8 cellular contexts compared by ENCODE assay signal in genomic region chr21:36419996-36420395, GRCh38. TPM values are rescaled to one million over a fixed set of nuclear protein-coding genes. Genes with fewer than 3 reads are reported as not detected.
DNase-seq lines count a peak whose midpoint lies in the region; ATAC-seq and TF ChIP-seq lines count a peak whose summit lies in the region.

No MANE protein-coding gene starts in this region.

- H3K36me3 Mint-ChIP-seq in natural killer cell, result peaks cover 6% of the 10 kb centered on the region

- no peaks in the 10 kb centered on the region for H3K27me3 Mint-ChIP-seq in natural killer cell (ENCODE audit: low read depth in 2 of 2)

- no peak for TF ChIP-seq POLR2A in thyroid gland (IDR thresholded peaks at IDR 0.05)

- H3K36me3 ChIP-seq in DOHH2 (ENCODE audit: control insufficient read depth, low read length) (peaks cover 18% of the 10 kb centered on the region), thyroid gland (no peaks in the 10 kb centered on the region)

- H3K27me3 ChIP-seq in DOHH2 (ENCODE audit: control insufficient read depth, low read length), result no peaks in the 10 kb centered on the region
- no peaks in the 10 kb centered on the region for H3K27me3 ChIP-seq in thyroid gland

- H3K4me2 ChIP-seq in DOHH2 (ENCODE audit: low read length), result no peak overlapping the region

- peak; percentile 78 for TF ChIP-seq CTCF in DOHH2 (IDR thresholded peaks at IDR 0.05; ENCODE audit: low read depth, low read length, poor library complexity, severe bottlenecking)
- TF ChIP-seq CTCF in natural killer cell (IDR thresholded peaks at IDR 0.05), result peak; percentile 71
- TF ChIP-seq CTCF in thyroid gland (IDR thresholded peaks at IDR 0.05), result peak in 5 of 6 experiments; percentile 56 to 80 (median 66)

- no peak overlapping the region for H3K4me3 Mint-ChIP-seq in natural killer cell

- no peaks in the 10 kb centered on the region for H3K79me2 ChIP-seq in DOHH2 (ENCODE audit: control insufficient read depth, low read length)

- no peaks in the 10 kb centered on the region for H3K4me1 ChIP-seq in DOHH2 (ENCODE audit: control insufficient read depth, low read length)
- no peaks in the 10 kb centered on the region for H3K4me1 ChIP-seq in thyroid gland

- intact Hi-C loops in natural killer cell (cut with micrococcal nuclease), result loop anchor here (1.0 to 5.0 kb wide), 2 partner anchors 169 to 507 kb away; no protein-coding TSS in a partner anchor
- intact Hi-C loops in thyroid gland (cut with DNase I), result no loop called here

- H3K9me3 ChIP-seq in DOHH2 (ENCODE audit: control insufficient read depth, insufficient read depth, low read length) (no peaks in the 10 kb centered on the region), thyroid gland (no peaks in the 10 kb centered on the region)

- peak; percentile 63 for ATAC-seq in HG03442 (IDR thresholded peaks at IDR 0.05; ENCODE audit: unreplicated experiment)
- peak; percentile 60 to 85 (median 84) for ATAC-seq in natural killer cell

- H3F3A ChIP-seq in DOHH2 (ENCODE audit: control insufficient read depth, insufficient read depth), result no peaks in the 10 kb centered on the region; the same call in 1 of the 2 replicates

- no peaks in the 10 kb centered on the region for H3K9me3 Mint-ChIP-seq in natural killer cell

- H3K4me1 Mint-ChIP-seq in natural killer cell, result peaks cover 24 to 33% of the 10 kb centered on the region in 2 donors

- peak overlapping the region in 1 of 2 donors; percentile 54 for H3K27ac Mint-ChIP-seq in natural killer cell

- H3K4me3 ChIP-seq in DOHH2 (ENCODE audit: low read length) (no peak overlapping the region), thyroid gland (replicated peaks in 1 of 3) (no peak overlapping the region)

- H3K27ac ChIP-seq in DOHH2 (ENCODE audit: low read depth, low read length) (no peak overlapping the region), thyroid gland (no peak overlapping the region)

- DNase-seq in NOMO-1 treated with DMSO at 0.1 percent for 48 hours (lab: John Stamatoyannopoulos, UW; ENCODE audit: unreplicated experiment) (peak; percentile 33), activated T-cell treated with anti-CD3 and anti-CD28 coated beads for 24 hours (ENCODE audit: low read depth) (peak; percentile 18), fibroblast of peridontal ligament (ENCODE audit: extremely low read depth) (peak; percentile 87), natural killer cell (peak; percentile 51), thyroid gland (peak; percentile 77 to 80)
- no peak for DNase-seq in effector CD8-positive, alpha-beta T cell (lab: John Stamatoyannopoulos, UW)

- 12 to 30% methylated on average over 8 of the region's 8 CpGs for WGBS in thyroid gland, 2 donors

- 0 out of 2 replicates have a peak, but pooled peaks cover 5% of the 10 kb centered on the region for H4K20me1 ChIP-seq in DOHH2 (ENCODE audit: control insufficient read depth, insufficient read depth, low read depth, low read length)

- H3K9me2 ChIP-seq in DOHH2 (replicated peaks; ENCODE audit: control insufficient read depth, low read length), result no peaks in the 10 kb centered on the region

RNA-seq across cellular contexts. Expression of gene CHAF1B, which starts 34.8 kb away (rescaled TPM):
- 1 to 10 TPM; 7.6 to 7.9 (median 7.7) TPM for total RNA-seq in natural killer cell
- 1 to 10 TPM in 2 of 4 donors, under 1 TPM in 2; 0.89 to 1.7 (median 0.99) TPM for total RNA-seq in thyroid gland

RNA-seq across cellular contexts. Expression of gene CLDN14, which starts 59.9 kb away (rescaled TPM):
- total RNA-seq in natural killer cell (not detected), thyroid gland (not detected)
